8 cellular contexts compared by ENCODE assay signal in the genomic region with DNA sequence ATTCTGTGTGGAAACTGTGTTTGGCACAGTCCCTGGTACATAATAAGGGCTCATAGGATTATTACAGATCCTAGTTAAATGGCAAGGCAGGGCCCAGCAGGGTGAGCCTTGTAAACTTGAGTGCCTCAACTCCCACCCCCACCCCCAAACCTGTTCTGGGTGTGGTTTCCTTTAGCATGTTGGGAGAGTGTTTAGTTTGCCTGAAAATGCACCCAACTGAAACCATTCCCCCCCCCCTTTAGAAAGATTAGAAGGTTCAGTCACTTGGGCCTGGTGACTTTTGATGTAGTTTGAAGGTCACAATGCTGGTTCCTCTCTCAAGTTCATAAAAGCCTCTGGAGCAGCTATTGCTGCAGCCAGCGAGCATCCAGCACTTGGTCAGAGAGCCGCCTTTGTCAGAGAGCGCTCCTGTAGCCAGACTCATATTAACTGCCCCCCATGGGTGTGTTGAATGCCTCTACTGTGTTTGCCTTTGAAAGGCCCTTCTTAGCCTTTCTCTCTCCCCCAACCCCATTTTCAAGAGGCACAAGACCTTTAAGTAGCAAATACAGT.
A peak's percentile ranks its signal among the peaks of the same experiment; 100 is the strongest.
DNase-seq lines count a peak whose midpoint lies in the region; ATAC-seq, FAIRE-seq and TF ChIP-seq lines count a peak whose summit lies in the region.

No MANE protein-coding gene starts in this region.

- H2AFZ ChIP-seq in neural progenitor cell (replicated peaks) = no peak overlapping the region

- TF ChIP-seq CTCF in brain microvascular endothelial cell (IDR thresholded peaks at IDR 0.05; ENCODE audit: low read depth, low read length, missing control alignments) (no peak), neural progenitor cell (IDR thresholded peaks at IDR 0.05) (no peak)

- DNase-seq in GM12892 (ENCODE audit: insufficient read length) = no peak
- no peak for DNase-seq in brain microvascular endothelial cell
- peak; percentile 63 for DNase-seq in neural progenitor cell (ENCODE audit: low spot score)
- no peak for DNase-seq in superior temporal gyrus (ENCODE audit: extremely low spot score)

- H3K4me3 ChIP-seq in brain microvascular endothelial cell (ENCODE audit: low read depth, low read length) (no peak overlapping the region), neural progenitor cell (no peak overlapping the region)

- H3K27ac ChIP-seq in brain microvascular endothelial cell = peak overlapping the region; percentile 98
- H3K27ac ChIP-seq in neural progenitor cell = no peak overlapping the region

- peak; percentile 79 for FAIRE-seq in GM12892 (lab: Jason Lieb, UNC)

- H3K9me3 ChIP-seq in neural progenitor cell (ENCODE audit: low read depth) = no peaks in the 10 kb centered on the region

- H3K4me3 Mint-ChIP-seq in neural progenitor cell = no peak overlapping the region

- peak; percentile 53 for TF ChIP-seq POLR2A in GM12892 (IDR thresholded peaks at IDR 0.05; ENCODE audit: low read depth, low read length)

- H3K27me3 Mint-ChIP-seq in neural progenitor cell (ENCODE audit: insufficient read depth, low read depth) = peaks cover 2% of the 10 kb centered on the region

- H3K4me2 ChIP-seq in neural progenitor cell = peak overlapping the region; percentile 41

- peaks cover 18% of the 10 kb centered on the region for H3F3A ChIP-seq in neural progenitor cell (ENCODE audit: low read depth)

- H3K4me1 Mint-ChIP-seq in neural progenitor cell = peaks cover 34% of the 10 kb centered on the region

- no peak overlapping the region for H3K9ac ChIP-seq in neural progenitor cell

- H3K27ac Mint-ChIP-seq in neural progenitor cell = no peak overlapping the region

- in situ Hi-C loops in brain microvascular endothelial cell (cut with HindIII; ENCODE audit: low pct_ligation_motif_present, low sequenced_read_pairs) = no loop called here

- peaks cover 40% of the 10 kb centered on the region for H3K4me1 ChIP-seq in neural progenitor cell

- H3K9me3 Mint-ChIP-seq in neural progenitor cell = peaks cover 2% of the 10 kb centered on the region

- H3K36me3 ChIP-seq in brain microvascular endothelial cell (replicated peaks) (peaks cover 2% of the 10 kb centered on the region), neural progenitor cell (no peaks in the 10 kb centered on the region)

- peaks cover 1% of the 10 kb centered on the region for H3K36me3 Mint-ChIP-seq in neural progenitor cell

- ATAC-seq in HG03460 (IDR thresholded peaks at IDR 0.05; ENCODE audit: unreplicated experiment) (peak; percentile 16), GM19328 (IDR thresholded peaks at IDR 0.05; ENCODE audit: unreplicated experiment) (no peak), GM18519 (IDR thresholded peaks at IDR 0.05; ENCODE audit: low FRiP score, unreplicated experiment) (no peak), HG02678 (IDR thresholded peaks at IDR 0.05; ENCODE audit: unreplicated experiment) (no peak)

- H3K27me3 ChIP-seq in brain microvascular endothelial cell (replicated peaks) = no peaks in the 10 kb centered on the region
- H3K27me3 ChIP-seq in neural progenitor cell = no peaks in the 10 kb centered on the region

- peaks cover 81% of the 10 kb centered on the region for H4K20me1 ChIP-seq in neural progenitor cell (ENCODE audit: low read depth)

- peaks cover 100% of the 10 kb centered on the region for H3K79me2 ChIP-seq in neural progenitor cell (ENCODE audit: low read depth)
